In genomic region chr7:151086802-151087246, GRCh38 we compare ENCODE assay signal across 8 cellular contexts.
A peak's percentile ranks its signal among the peaks of the same experiment; 100 is the strongest.
DNase-seq lines count a peak whose midpoint lies in the region; ATAC-seq and TF ChIP-seq lines count a peak whose summit lies in the region.

No MANE protein-coding gene starts in this region.

- H3K9me2 ChIP-seq in DOHH2 (replicated peaks; ENCODE audit: control insufficient read depth, low read length): no peaks in the 10 kb centered on the region

- H3K36me3 ChIP-seq in DOHH2 (ENCODE audit: control insufficient read depth, low read length): peaks cover 3% of the 10 kb centered on the region

- peaks cover 14% of the 10 kb centered on the region for H3K79me2 ChIP-seq in DOHH2 (ENCODE audit: control insufficient read depth, low read length)

- H3K27me3 Mint-ChIP-seq in activated naive CD8-positive, alpha-beta T cell treated with anti-CD3 and anti-CD28 coated beads, Interleukin-2, amount 50 U/mL, for 24 hours: peaks cover 21% of the 10 kb centered on the region

- peaks cover 43% of the 10 kb centered on the region for H3K4me1 ChIP-seq in DOHH2 (ENCODE audit: control insufficient read depth, low read length)

- H3K9me3 Mint-ChIP-seq in activated naive CD8-positive, alpha-beta T cell treated with anti-CD3 and anti-CD28 coated beads, Interleukin-2, amount 50 U/mL, for 24 hours: no peaks in the 10 kb centered on the region

- peak overlapping the region; percentile 67 for H3K4me2 ChIP-seq in DOHH2 (ENCODE audit: low read length)

- peak overlapping the region; percentile 56 for H3K27ac Mint-ChIP-seq in activated naive CD8-positive, alpha-beta T cell treated with anti-CD3 and anti-CD28 coated beads, Interleukin-2, amount 50 U/mL, for 24 hours

- peaks cover 40% of the 10 kb centered on the region for H3K4me1 Mint-ChIP-seq in activated naive CD8-positive, alpha-beta T cell treated with anti-CD3 and anti-CD28 coated beads, Interleukin-2, amount 50 U/mL, for 24 hours

- no peaks in the 10 kb centered on the region for H3K9me3 ChIP-seq in DOHH2 (ENCODE audit: control insufficient read depth, insufficient read depth, low read length)

- peaks cover 53% of the 10 kb centered on the region for H3K27me3 ChIP-seq in DOHH2 (ENCODE audit: control insufficient read depth, low read length)

- no peaks in the 10 kb centered on the region for H3K36me3 Mint-ChIP-seq in activated naive CD8-positive, alpha-beta T cell treated with anti-CD3 and anti-CD28 coated beads, Interleukin-2, amount 50 U/mL, for 24 hours (ENCODE audit: low read depth)

- H4K20me1 ChIP-seq in DOHH2 (ENCODE audit: control insufficient read depth, insufficient read depth, low read depth, low read length): peaks cover 7% of the 10 kb centered on the region

- H3K4me3 Mint-ChIP-seq in activated naive CD8-positive, alpha-beta T cell treated with anti-CD3 and anti-CD28 coated beads, Interleukin-2, amount 50 U/mL, for 24 hours: peak overlapping the region; percentile 82

- H3K27ac ChIP-seq in DOHH2 (ENCODE audit: low read depth, low read length): no peak overlapping the region

- peaks cover 9% of the 10 kb centered on the region for H3F3A ChIP-seq in DOHH2 (ENCODE audit: control insufficient read depth, insufficient read depth)

- TF ChIP-seq CTCF in DOHH2 (IDR thresholded peaks at IDR 0.05; ENCODE audit: low read depth, low read length, poor library complexity, severe bottlenecking) (no peak), LNCaP clone FGC (IDR thresholded peaks at IDR 0.05; ENCODE audit: control insufficient read depth, extremely low read depth, insufficient read depth) (no peak)

- no peak for DNase-seq in LNCaP clone FGC (ENCODE audit: low read depth)
- DNase-seq in activated naive CD8-positive, alpha-beta T cell treated with anti-CD3 and anti-CD28 coated beads, Interleukin-2, amount 50 U/mL, for 24 hours: peak; percentile 35
- peak; percentile 57 for DNase-seq in iris pigment epithelial cell (ENCODE audit: low read depth)
- DNase-seq in stimulated activated CD4-positive, alpha-beta T cell treated with anti-CD3 and anti-CD28 coated beads, Interleukin-4, amount 100 ng/mL, for 24 hours: peak; percentile 32
- no peak for DNase-seq in cerebellar cortex (ENCODE audit: low spot score)

- ATAC-seq in activated naive CD8-positive, alpha-beta T cell treated with anti-CD3 and anti-CD28 coated beads, Interleukin-2, amount 50 U/mL, for 24 hours: no peak
- no peak for ATAC-seq in HG03095 (IDR thresholded peaks at IDR 0.05; ENCODE audit: unreplicated experiment)
- ATAC-seq in HG03108 (IDR thresholded peaks at IDR 0.05; ENCODE audit: unreplicated experiment): no peak

- H3K4me3 ChIP-seq in DOHH2 (ENCODE audit: low read length): peak overlapping the region; percentile 65
- peak overlapping the region; percentile 93 for H3K4me3 ChIP-seq in LNCaP clone FGC (ENCODE audit: low read depth, low read length)

Comparison
In these comparisons a context has a peak if more than half of its experiments do, and no peak if none do; other contexts are left out.
1. DNase-seq: peak in activated naive CD8-positive, alpha-beta T cell treated with anti-CD3 and anti-CD28 coated beads, Interleukin-2, amount 50 U/mL, for 24 hours (single experiment), iris pigment epithelial cell (single experiment) and stimulated activated CD4-positive, alpha-beta T cell treated with anti-CD3 and anti-CD28 coated beads, Interleukin-4, amount 100 ng/mL, for 24 hours (single experiment); none in LNCaP clone FGC (single experiment) and cerebellar cortex (single experiment).